Comparison of ENCODE assay signal across 24 cellular contexts in the genomic region with DNA sequence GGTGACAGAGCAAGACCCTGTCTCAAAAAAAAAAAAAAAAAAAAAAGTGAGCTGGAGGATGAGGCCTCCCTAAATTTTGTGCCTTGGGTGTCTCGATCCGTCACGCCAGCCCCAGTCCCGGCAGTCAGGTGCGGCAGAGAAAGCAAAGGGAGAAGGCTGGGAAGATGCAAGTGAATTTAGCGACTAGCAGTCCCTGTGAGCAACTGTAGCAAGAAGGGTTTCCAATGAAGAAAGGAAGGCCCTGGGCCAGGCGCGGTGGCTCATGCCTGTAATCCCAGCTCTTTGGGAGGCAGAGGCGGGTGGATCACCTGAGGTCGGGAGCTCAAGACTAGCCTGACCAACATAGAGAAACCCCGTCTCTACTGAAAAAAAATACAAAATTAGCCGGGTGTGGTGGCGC. TPM values are rescaled to one million over a fixed set of nuclear protein-coding genes. Genes with fewer than 3 reads are reported as not detected.
"Had no signal": no experiment of that assay in that cellular context is flagged by ENCODE, and none has a peak within 500 bp of the region (broad histone marks: within the 10 kb centered on the region; RNA-seq: fewer than 3 reads in every experiment).

No MANE protein-coding gene starts in this region.

- H3K4me2 ChIP-seq: hepatocyte had no signal

- H3K27me3 ChIP-seq: body of pancreas, cardiac muscle cell, hepatocyte, left lung, pancreas had no signal

- H3K4me3 Mint-ChIP-seq: activated CD8-positive, alpha-beta T cell treated with anti-CD3 and anti-CD28 coated beads, Interleukin-2, amount 10 ng/mL, durations not matched to agents 7 days and 5 days; activated naive CD4-positive, alpha-beta T cell treated with anti-CD3 and anti-CD28 coated beads, Interleukin-2, amount 50 U/mL, for 24 hours; activated T-helper 1 cell treated with anti-CD3 and anti-CD28 coated beads, Interleukin-12 subunit alpha, Interleukin-12 subunit beta, Interleukin-2, Interleukin-4 antibody, amounts not matched to agents 30 ng/mL and 10 ng/mL and 1 ng/mL, durations not matched to agents 14 hours and 24 hours and 36 hours; immature natural killer cell; natural killer cell; stimulated activated naive CD8-positive, alpha-beta T cell treated with anti-CD3 and anti-CD28 coated beads, Interleukin-15, Interleukin-2, amounts not matched to agents 100 ng/mL and 50 ng/mL, for 24 hours had no signal

- H3K36me3 ChIP-seq: cardiac muscle cell, left lung, pancreas, tibial artery had no signal

- DNase-seq: activated CD4-positive, alpha-beta T cell treated with anti-CD3 and anti-CD28 coated beads for 1 hour; activated CD4-positive, alpha-beta T cell treated with anti-CD3 and anti-CD28 coated beads, Interleukin-2, amount 50 U/mL, for 1 hour; activated CD8-positive, alpha-beta T cell treated with anti-CD3 and anti-CD28 coated beads, Interleukin-2, amount 10 ng/mL, durations not matched to agents 7 days and 5 days; activated gamma-delta T cell; anterior cingulate cortex; body of pancreas; cortex of kidney; effector CD8-positive, alpha-beta T cell; glutamatergic neuron; immature natural killer cell; left lung; natural killer cell; pancreas; stimulated activated CD4-positive, alpha-beta T cell treated with anti-CD3 and anti-CD28 coated beads, Interleukin-1b, Interleukin-23, amount 100 ng/mL, for 48 hours; tibial artery; WERI-Rb-1 had no signal

- H3K4me3 ChIP-seq: body of pancreas, cardiac muscle cell, hepatocyte, left lung, lung, pancreas, tibial artery had no signal

- H3K27ac ChIP-seq: body of pancreas, cardiac muscle cell, hepatocyte, pancreas, tibial artery had no signal

- H2AFZ ChIP-seq: hepatocyte had no signal

- ATAC-seq: body of pancreas, left lung, natural killer cell, pancreas, right cardiac atrium had no signal

- H3K9me3 ChIP-seq: body of pancreas, left lung, pancreas, tibial artery had no signal

- H3K27me3 Mint-ChIP-seq: activated naive CD4-positive, alpha-beta T cell treated with anti-CD3 and anti-CD28 coated beads, Interleukin-2, amount 50 U/mL, for 24 hours; stimulated activated naive CD8-positive, alpha-beta T cell treated with anti-CD3 and anti-CD28 coated beads, Interleukin-15, Interleukin-2, amounts not matched to agents 100 ng/mL and 50 ng/mL, for 24 hours had no signal

- H3K27ac Mint-ChIP-seq: activated CD8-positive, alpha-beta T cell treated with anti-CD3 and anti-CD28 coated beads, Interleukin-2, amount 10 ng/mL, durations not matched to agents 7 days and 5 days; activated naive CD4-positive, alpha-beta T cell treated with anti-CD3 and anti-CD28 coated beads, Interleukin-2, amount 50 U/mL, for 24 hours; stimulated activated naive CD8-positive, alpha-beta T cell treated with anti-CD3 and anti-CD28 coated beads, Interleukin-15, Interleukin-2, amounts not matched to agents 100 ng/mL and 50 ng/mL, for 24 hours had no signal

- H3K36me3 Mint-ChIP-seq: activated naive CD4-positive, alpha-beta T cell treated with anti-CD3 and anti-CD28 coated beads, Interleukin-2, amount 50 U/mL, for 24 hours; natural killer cell had no signal

- H3K9me3 Mint-ChIP-seq: activated naive CD4-positive, alpha-beta T cell treated with anti-CD3 and anti-CD28 coated beads, Interleukin-2, amount 50 U/mL, for 24 hours; activated T-helper 1 cell treated with anti-CD3 and anti-CD28 coated beads, Interleukin-12 subunit alpha, Interleukin-12 subunit beta, Interleukin-2, Interleukin-4 antibody, amounts not matched to agents 30 ng/mL and 10 ng/mL and 1 ng/mL, durations not matched to agents 14 hours and 24 hours and 36 hours; immature natural killer cell; natural killer cell; stimulated activated naive CD8-positive, alpha-beta T cell treated with anti-CD3 and anti-CD28 coated beads, Interleukin-15, Interleukin-2, amounts not matched to agents 100 ng/mL and 50 ng/mL, for 24 hours had no signal

RNA-seq across cellular contexts. Expression of a gene that starts 13.9 kb away (rescaled TPM):
- total RNA-seq: pulmonary artery endothelial cell had no signal
